In genomic region chr4:151169223-151169622, GRCh38 we compare ENCODE assay signal across 7 cellular contexts.
DNase-seq lines count a peak whose midpoint lies in the region; ATAC-seq and TF ChIP-seq lines count a peak whose summit lies in the region.

No MANE protein-coding gene starts in this region.

- TF ChIP-seq POLR2A in right lobe of liver (IDR thresholded peaks at IDR 0.05) (no peak), upper lobe of left lung (IDR thresholded peaks at IDR 0.05) (no peak)

- H3K4me3 ChIP-seq in right lobe of liver (no peak overlapping the region), upper lobe of left lung (no peak overlapping the region)

- H3K27ac ChIP-seq in cingulate gyrus (ENCODE audit: low read depth, low read length), result peak overlapping the region; percentile 2
- no peak overlapping the region for H3K27ac ChIP-seq in right lobe of liver
- peak overlapping the region; percentile 1 to 71 (median 29) for H3K27ac ChIP-seq in upper lobe of left lung

- H3K4me1 ChIP-seq in right lobe of liver (no peaks in the 10 kb centered on the region), upper lobe of left lung (peaks cover 18 to 46% (median 24%) of the 10 kb centered on the region in 4 donors)

- ATAC-seq in right lobe of liver (peak in 3 of 4 donors; percentile 24 to 52 (median 48)), upper lobe of left lung (ENCODE audit: low FRiP score in 2 of 2) (peak; percentile 78 to 96)

- TF ChIP-seq EP300 in upper lobe of left lung (IDR thresholded peaks at IDR 0.05), result no peak

- H3K9me3 ChIP-seq in right lobe of liver (no peaks in the 10 kb centered on the region), upper lobe of left lung (no peaks in the 10 kb centered on the region)

- 79% methylated on average over 7 of the region's 7 CpGs for WGBS in right lobe of liver (ENCODE audit: insufficient coverage, low coverage, low lambda C conversion rate, missing lambda C conversion rate)
- WGBS in upper lobe of left lung, 2 donors, result 58 to 61% methylated on average over 7 of the region's 7 CpGs

- intact Hi-C loops in right lobe of liver (cut with DNase I), result no loop called here

- TF ChIP-seq CTCF in right lobe of liver (IDR thresholded peaks at IDR 0.05) (no peak), upper lobe of left lung (IDR thresholded peaks at IDR 0.05) (no peak)

- no peaks in the 10 kb centered on the region for H3K27me3 ChIP-seq in right lobe of liver
- H3K27me3 ChIP-seq in upper lobe of left lung, result no peaks in the 10 kb centered on the region

- peak; percentile 93 for DNase-seq in NCI-H1694 treated with DMSO at 0.1 percent for 48 hours (lab: John Stamatoyannopoulos, UW)
- no peak for DNase-seq in right lobe of liver
- DNase-seq in upper lobe of left lung, result peak in 1 of 2 donors; percentile 37
- DNase-seq in kidney glomerular epithelial cell (lab: John Stamatoyannopoulos, UW), result no peak
- DNase-seq in NOMO-1 treated with DMSO at 0.1 percent for 48 hours (lab: John Stamatoyannopoulos, UW; ENCODE audit: unreplicated experiment), result no peak
- DNase-seq in NOMO-1 treated with dmso at 0.1 percent for 144 hours (lab: John Stamatoyannopoulos, UW; ENCODE audit: unreplicated experiment), result no peak

- peaks cover 0 to 9% (median 0%) of the 10 kb centered on the region in 4 donors for H3K36me3 ChIP-seq in right lobe of liver
- peaks cover 0 to 26% (median under 1%) of the 10 kb centered on the region in 4 donors for H3K36me3 ChIP-seq in upper lobe of left lung

Comparison
In these comparisons a context has a peak if more than half of its experiments do, and no peak if none do; other contexts are left out.
1. H3K27ac ChIP-seq: peak in cingulate gyrus (single experiment) and upper lobe of left lung (4 of 4); none in right lobe of liver (0 of 3).